ENCODE assay signal across 8 cellular contexts in genomic region chr5:120457839-120458507, GRCh38. TPM values are rescaled to one million over a fixed set of nuclear protein-coding genes. Genes with fewer than 3 reads are reported as not detected.
DNase-seq lines count a peak whose midpoint lies in the region; ATAC-seq and TF ChIP-seq lines count a peak whose summit lies in the region.

No MANE protein-coding gene starts in this region.

- H3K4me3 Mint-ChIP-seq in CD4-positive, alpha-beta T cell, result peak overlapping the region; percentile 66

- no peak overlapping the region for H3K27ac ChIP-seq in CD4-positive, alpha-beta T cell (ENCODE audit: low read depth, low read length)

- no peak overlapping the region for H3K27ac Mint-ChIP-seq in CD4-positive, alpha-beta T cell

- intact Hi-C loops in CD4-positive, alpha-beta T cell (cut with DNase I, micrococcal nuclease), result loop anchor here in 1 of 2 experiments (2.0 kb wide), 1 partner anchor 1469 kb away; the partner anchor contains the start of gene DTWD2

- peaks cover under 1% of the 10 kb centered on the region for H3K4me1 Mint-ChIP-seq in CD4-positive, alpha-beta T cell (ENCODE audit: low read depth)

- H3K27me3 Mint-ChIP-seq in CD4-positive, alpha-beta T cell, result peaks cover 15% of the 10 kb centered on the region

- peak; percentile 32 for TF ChIP-seq CTCF in CD4-positive, alpha-beta T cell (IDR thresholded peaks at IDR 0.05)

- H3K27me3 ChIP-seq in CD4-positive, alpha-beta T cell (ENCODE audit: control insufficient read depth, insufficient read depth, low read length), result no peaks in the 10 kb centered on the region

- peak in 7 of 10 experiments; percentile 1 to 18 (median 10) for DNase-seq in CD4-positive, alpha-beta T cell
- DNase-seq in NCI-H524 treated with DMSO at 0.1 percent for 48 hours (lab: John Stamatoyannopoulos, UW), result peak; percentile 40
- peak; percentile 53 to 64 for DNase-seq in activated T-cell treated with anti-CD3 and anti-CD28 coated beads, Interleukin-2, amount 50 U/mL, for 48 hours
- DNase-seq in glomerular visceral epithelial cell (ENCODE audit: extremely low spot score), result peak; percentile 56
- peak; percentile 59 for DNase-seq in pons (ENCODE audit: low spot score)
- no peak for DNase-seq in dedifferentiated amniotic fluid mesenchymal stem cell (ENCODE audit: extremely low spot score)

- POLR2A ChIA-PET in CD4-positive, alpha-beta T cell (lab: Charles Lee), result no interaction called here

- H3K9me3 ChIP-seq in CD4-positive, alpha-beta T cell (ENCODE audit: control insufficient read depth, low read length), result no peaks in the 10 kb centered on the region

- no peak for ATAC-seq in CD4-positive, alpha-beta T cell (ENCODE audit: poor library complexity)
- ATAC-seq in GM19025 (IDR thresholded peaks at IDR 0.05; ENCODE audit: low read depth, unreplicated experiment) (peak; percentile 84), HG03066 (IDR thresholded peaks at IDR 0.05; ENCODE audit: low read depth, unreplicated experiment) (peak; percentile 89)

- CTCF ChIA-PET in CD4-positive, alpha-beta T cell (lab: Charles Lee), result no interaction called here

- H3K9me3 Mint-ChIP-seq in CD4-positive, alpha-beta T cell, result no peaks in the 10 kb centered on the region

- no peaks in the 10 kb centered on the region for H3K36me3 Mint-ChIP-seq in CD4-positive, alpha-beta T cell (ENCODE audit: low read depth)

RNA-seq across cellular contexts. Expression of gene PRR16, which starts 6.1 kb away (rescaled TPM):
- not detected for total RNA-seq in CD4-positive, alpha-beta T cell
